8 cellular contexts compared by ENCODE assay signal in the genomic region with DNA sequence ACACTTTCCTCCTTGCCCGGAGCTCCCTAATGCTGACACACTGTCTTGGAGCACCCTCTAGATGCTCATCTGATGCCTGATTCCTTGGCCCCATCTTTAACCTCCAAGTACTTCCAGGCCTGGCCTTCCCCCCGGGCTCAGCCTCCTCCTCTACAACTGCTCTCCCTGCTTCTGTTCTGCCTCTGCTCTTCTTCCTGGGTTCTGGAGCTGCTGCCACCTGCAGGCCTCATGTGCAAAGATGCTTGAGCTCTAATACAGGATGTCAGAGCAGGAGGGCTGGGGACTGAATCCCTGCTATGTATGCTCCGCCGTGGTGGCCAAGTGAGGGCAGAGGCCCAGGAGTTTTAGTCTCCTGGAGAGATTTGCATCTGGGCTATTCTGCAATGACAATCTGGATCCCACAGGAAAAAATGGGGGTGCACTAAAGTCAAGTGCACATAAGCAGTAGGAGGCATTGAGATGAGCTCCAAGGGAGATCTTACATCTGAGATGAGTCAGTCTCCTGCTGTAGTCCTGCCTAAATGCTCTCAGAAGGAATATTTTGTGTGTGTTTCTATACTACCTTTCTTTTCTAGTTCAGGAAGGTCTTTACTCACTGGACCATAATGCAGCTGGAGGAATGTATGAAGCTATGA.
A peak's percentile ranks its signal among the peaks of the same experiment; 100 is the strongest.
DNase-seq lines count a peak whose midpoint lies in the region; ATAC-seq, FAIRE-seq and TF ChIP-seq lines count a peak whose summit lies in the region.

No MANE protein-coding gene starts in this region.

- FAIRE-seq in bronchial epithelial cell (lab: Jason Lieb, UNC) = no peak

- no peak overlapping the region for H3K4me3 ChIP-seq in bronchial epithelial cell (ENCODE audit: low read depth, low read length)

- H3K36me3 ChIP-seq in bronchial epithelial cell (ENCODE audit: control insufficient read depth, insufficient read depth, low read length) = no peaks in the 10 kb centered on the region

- peaks cover 40% of the 10 kb centered on the region for H3K27me3 ChIP-seq in bronchial epithelial cell (ENCODE audit: control insufficient read depth, insufficient read depth, low read length)

- intact Hi-C loops in left colon (cut with DNase I, micrococcal nuclease) = loop anchor here in 1 of 2 donors (10.0 kb wide), 2 partner anchors 732 to 892 kb away; no protein-coding TSS in a partner anchor

- peak; percentile 81 for DNase-seq in activated effector memory CD4-positive, alpha-beta T cell treated with anti-CD3 and anti-CD28 coated beads, Interleukin-2, amount 50 U/mL, for 16 hours
- no peak for DNase-seq in activated effector memory CD4-positive, alpha-beta T cell treated with Interleukin-2 at 50 U/mL for 16 hours
- DNase-seq in LoVo (ENCODE audit: low spot score) (peak; percentile 46), SKM-1 (lab: John Stamatoyannopoulos, UW; ENCODE audit: unreplicated experiment) (peak; percentile 50), bronchial epithelial cell (ENCODE audit: low read depth) (peak; percentile 52), left colon (peak in 1 of 2 donors; percentile 66)
- DNase-seq in stimulated activated naive CD4-positive, alpha-beta T cell treated with Interleukin-2 at 50 U/mL for 16 hours (lab: John Stamatoyannopoulos, UW) = peak; percentile 30

- TF ChIP-seq CTCF in bronchial epithelial cell (IDR thresholded peaks at IDR 0.05; ENCODE audit: insufficient read depth, low read length, severe bottlenecking) = peak; percentile 81

- ATAC-seq in left colon (peak; percentile 74), HG02870 (IDR thresholded peaks at IDR 0.05; ENCODE audit: unreplicated experiment) (no peak)
